Comparison of ENCODE assay signal across 8 cellular contexts in genomic region chr18:76405761-76406356, GRCh38.
DNase-seq lines count a peak whose midpoint lies in the region; ATAC-seq, FAIRE-seq and TF ChIP-seq lines count a peak whose summit lies in the region.

No MANE protein-coding gene starts in this region.

- no peak for ATAC-seq in CD8-positive, alpha-beta T cell
- ATAC-seq in RWPE2 (ENCODE audit: low read depth) (peak; percentile 60; the same call in 2 of the 3 replicates), HG03571 (IDR thresholded peaks at IDR 0.05; ENCODE audit: unreplicated experiment) (no peak)

- no peaks in the 10 kb centered on the region for H3K36me3 ChIP-seq in CD8-positive, alpha-beta T cell (ENCODE audit: insufficient read depth, low read length)
- H3K36me3 ChIP-seq in HEK293 (ENCODE audit: control insufficient read depth in 2 of 2, insufficient read depth in 1 of 2, low read length in 2 of 2) (peaks cover 0 to 9% of the 10 kb centered on the region in 2 experiments; a peak in 1 of 3 replicates), RWPE2 (ENCODE audit: low read depth) (no peaks in the 10 kb centered on the region), bronchial epithelial cell (ENCODE audit: control insufficient read depth, insufficient read depth, low read length) (peaks cover 10% of the 10 kb centered on the region), liver (ENCODE audit: control insufficient read depth in 4 of 4, insufficient read depth in 3 of 4, low read depth in 1 of 4, low read length in 3 of 4) (no peaks in the 10 kb centered on the region)

- H3K27ac ChIP-seq in CD8-positive, alpha-beta T cell (ENCODE audit: low read depth, low read length) = no peak overlapping the region
- no peak overlapping the region for H3K27ac ChIP-seq in HEK293 (ENCODE audit: extremely low read depth, low read depth, low read length)
- H3K27ac ChIP-seq in RWPE2 (ENCODE audit: poor library complexity, severe bottlenecking) = no peak overlapping the region
- H3K27ac ChIP-seq in liver (ENCODE audit: low read depth in 1 of 2, low read length in 2 of 2) = no peak overlapping the region

- POLR2A ChIA-PET in CD8-positive, alpha-beta T cell (lab: Charles Lee) = no interaction called here
- POLR2A ChIA-PET in HEK293 (lab: Yijun Ruan, JAX) = no interaction called here

- H3K9me3 ChIP-seq in CD8-positive, alpha-beta T cell (ENCODE audit: low read length) = no peaks in the 10 kb centered on the region
- H3K9me3 ChIP-seq in HEK293 (ENCODE audit: control insufficient read depth, insufficient read depth, low read depth, low read length) (no peaks in the 10 kb centered on the region; the same call in 1 of the 2 replicates), RWPE2 (ENCODE audit: severe bottlenecking) (no peaks in the 10 kb centered on the region), liver (ENCODE audit: control insufficient read depth in 4 of 4, low read length in 3 of 4) (no peaks in the 10 kb centered on the region)

- H3K4me3 ChIP-seq in CD8-positive, alpha-beta T cell (ENCODE audit: low read depth, low read length) = no peak overlapping the region
- H3K4me3 ChIP-seq in HEK293 (ENCODE audit: low read depth, low read length) (no peak overlapping the region), RWPE2 (ENCODE audit: severe bottlenecking) (no peak overlapping the region), bronchial epithelial cell (ENCODE audit: low read depth, low read length) (no peak overlapping the region), liver (ENCODE audit: low read depth in 1 of 3, low read length in 3 of 3) (no peak overlapping the region)

- no peaks in the 10 kb centered on the region for H3K27me3 Mint-ChIP-seq in CD8-positive, alpha-beta T cell (ENCODE audit: low read depth)
- peaks cover 1% of the 10 kb centered on the region for H3K27me3 Mint-ChIP-seq in activated T-helper 2 cell treated with anti-CD3 and anti-CD28 coated beads, Interferon-gamma antibody, Interleukin-2, Interleukin-4, amounts not matched to agents 10 μg/mL and 5 μg/mL and 100 μg/mL, durations not matched to agents 14 hours and 24 hours and 36 hours (ENCODE audit: low read depth)

- H3K9ac ChIP-seq in liver (ENCODE audit: low read depth in 1 of 2, low read length in 2 of 2) = no peak overlapping the region

- no peak for FAIRE-seq in bronchial epithelial cell (lab: Jason Lieb, UNC)

- TF ChIP-seq RAD21 in liver (IDR thresholded peaks at IDR 0.05) = peak; percentile 36 to 73

- H3K36me3 Mint-ChIP-seq in CD8-positive, alpha-beta T cell = peaks cover 4% of the 10 kb centered on the region
- peaks cover 3% of the 10 kb centered on the region for H3K36me3 Mint-ChIP-seq in activated T-helper 2 cell treated with anti-CD3 and anti-CD28 coated beads, Interferon-gamma antibody, Interleukin-2, Interleukin-4, amounts not matched to agents 10 μg/mL and 5 μg/mL and 100 μg/mL, durations not matched to agents 14 hours and 24 hours and 36 hours (ENCODE audit: low read depth)

- H3K4me1 ChIP-seq in CD8-positive, alpha-beta T cell (ENCODE audit: insufficient read depth, low read length) = no peaks in the 10 kb centered on the region
- H3K4me1 ChIP-seq in HEK293 (ENCODE audit: control insufficient read depth, insufficient read depth, low read length) (no peaks in the 10 kb centered on the region), RWPE2 (ENCODE audit: insufficient read depth, poor library complexity, severe bottlenecking) (no peaks in the 10 kb centered on the region), liver (ENCODE audit: control insufficient read depth in 4 of 4, insufficient read depth in 4 of 4, low read length in 3 of 4) (no peaks in the 10 kb centered on the region)

- CTCF ChIA-PET in CD8-positive, alpha-beta T cell (lab: Charles Lee) = interaction anchor here (0.7 to 2.3 kb wide), 4 partner anchors 9 to 325 kb away, joined by 3 to 14 read pairs (median 3); no protein-coding TSS in a partner anchor
- CTCF ChIA-PET in HEK293 (lab: Yijun Ruan, JAX) = interaction anchor here (0.6 kb wide), 2 partner anchors 115 to 304 kb away, joined by 3 read pairs; no protein-coding TSS in a partner anchor

- H3K4me3 Mint-ChIP-seq in CD8-positive, alpha-beta T cell = no peak overlapping the region
- no peak overlapping the region for H3K4me3 Mint-ChIP-seq in activated T-helper 2 cell treated with anti-CD3 and anti-CD28 coated beads, Interferon-gamma antibody, Interleukin-2, Interleukin-4, amounts not matched to agents 10 μg/mL and 5 μg/mL and 100 μg/mL, durations not matched to agents 14 hours and 24 hours and 36 hours (ENCODE audit: low read depth)

- no peak overlapping the region for H3K27ac Mint-ChIP-seq in CD8-positive, alpha-beta T cell
- no peak overlapping the region for H3K27ac Mint-ChIP-seq in activated T-helper 2 cell treated with anti-CD3 and anti-CD28 coated beads, Interferon-gamma antibody, Interleukin-2, Interleukin-4, amounts not matched to agents 10 μg/mL and 5 μg/mL and 100 μg/mL, durations not matched to agents 14 hours and 24 hours and 36 hours

- intact Hi-C loops in CD8-positive, alpha-beta T cell (cut with DNase I, micrococcal nuclease) = loop anchor here in 1 of 2 experiments (1.0 kb wide), 1 partner anchor 303 kb away; no protein-coding TSS in a partner anchor
- intact Hi-C loops in activated T-helper 2 cell treated with anti-CD3 and anti-CD28 coated beads, Interferon-gamma antibody, Interleukin-2, Interleukin-4, amounts not matched to agents 10 μg/mL and 5 μg/mL and 100 μg/mL, durations not matched to agents 14 hours and 24 hours and 36 hours (cut with micrococcal nuclease) = no loop called here

- TF ChIP-seq CTCF in CD8-positive, alpha-beta T cell (IDR thresholded peaks at IDR 0.05) = peak; percentile 51
- peak; percentile 54 for TF ChIP-seq CTCF in HEK293 (tag by site-specific recombination; IDR thresholded peaks at IDR 0.05)
- peak; percentile 58 for TF ChIP-seq CTCF in RWPE2 (IDR thresholded peaks at IDR 0.05; ENCODE audit: poor library complexity, severe bottlenecking)
- TF ChIP-seq CTCF in bronchial epithelial cell (IDR thresholded peaks at IDR 0.05; ENCODE audit: insufficient read depth, low read length, severe bottlenecking) = peak; percentile 53
- peak; percentile 31 for TF ChIP-seq CTCF in liver (IDR thresholded peaks at IDR 0.05; ENCODE audit: low read depth, low read length, missing input control)

- no peaks in the 10 kb centered on the region for H3K9me3 Mint-ChIP-seq in CD8-positive, alpha-beta T cell
- H3K9me3 Mint-ChIP-seq in activated T-helper 2 cell treated with anti-CD3 and anti-CD28 coated beads, Interferon-gamma antibody, Interleukin-2, Interleukin-4, amounts not matched to agents 10 μg/mL and 5 μg/mL and 100 μg/mL, durations not matched to agents 14 hours and 24 hours and 36 hours = no peaks in the 10 kb centered on the region

- no peaks in the 10 kb centered on the region for H3K27me3 ChIP-seq in CD8-positive, alpha-beta T cell (ENCODE audit: insufficient read depth, low read length)
- no peaks in the 10 kb centered on the region for H3K27me3 ChIP-seq in RWPE2 (ENCODE audit: insufficient read depth, poor library complexity, severe bottlenecking)
- no peaks in the 10 kb centered on the region for H3K27me3 ChIP-seq in bronchial epithelial cell (ENCODE audit: control insufficient read depth, insufficient read depth, low read length)
- no peaks in the 10 kb centered on the region for H3K27me3 ChIP-seq in liver (ENCODE audit: control insufficient read depth in 4 of 4, insufficient read depth in 4 of 4, low read length in 3 of 4)

- peak in 4 of 7 experiments; percentile 28 to 79 (median 62) for DNase-seq in CD8-positive, alpha-beta T cell
- DNase-seq in RWPE2 (ENCODE audit: low spot score) (no peak), bronchial epithelial cell (ENCODE audit: low read depth) (no peak), H4 (ENCODE audit: low spot score) (no peak)
- no peak for DNase-seq in activated T-helper 2 cell treated with anti-CD3 and anti-CD28 coated beads, Interferon-gamma antibody, Interleukin-2, Interleukin-4, amounts not matched to agents 10 μg/mL and 5 μg/mL and 100 μg/mL, durations not matched to agents 14 hours and 24 hours and 36 hours (ENCODE audit: low spot score)

- 86% methylated on average over 31 of the region's 31 CpGs for WGBS in liver

- H3K4me1 Mint-ChIP-seq in CD8-positive, alpha-beta T cell (ENCODE audit: low read depth) = peaks cover 6% of the 10 kb centered on the region
- peaks cover 7% of the 10 kb centered on the region for H3K4me1 Mint-ChIP-seq in activated T-helper 2 cell treated with anti-CD3 and anti-CD28 coated beads, Interferon-gamma antibody, Interleukin-2, Interleukin-4, amounts not matched to agents 10 μg/mL and 5 μg/mL and 100 μg/mL, durations not matched to agents 14 hours and 24 hours and 36 hours (ENCODE audit: low read depth)

TF ChIP-seq in HEK293, 187 proteins besides CTCF, POLR2A, EP300 and RAD21 (continues in another document):
- TF ChIP-seq ZNF449 (tag by site-specific recombination; IDR thresholded peaks at IDR 0.05) (no peak), ZFP41 (tag by site-specific recombination; IDR thresholded peaks at IDR 0.05; ENCODE audit: borderline replicate concordance) (no peak), SP3 (tag by site-specific recombination; IDR thresholded peaks at IDR 0.05) (no peak)

TF ChIP-seq in liver, 16 proteins besides CTCF, POLR2A, EP300 and RAD21 (continues in another document):
- TF ChIP-seq NR2F2 (IDR thresholded peaks at IDR 0.05) = no peak
- TF ChIP-seq FOXA1 (IDR thresholded peaks at IDR 0.05) = no peak
- no peak for TF ChIP-seq REST (IDR thresholded peaks at IDR 0.05)
- no peak for TF ChIP-seq TAF1 (conservative IDR thresholded peaks at IDR 0.05)
- TF ChIP-seq FOXA2 (IDR thresholded peaks at IDR 0.05) = no peak

Comparison
In these comparisons a context has a peak if more than half of its experiments do, and no peak if none do; other contexts are left out.
1. DNase-seq: peak in CD8-positive, alpha-beta T cell (4 of 7); none in RWPE2 (single experiment), bronchial epithelial cell (single experiment), activated T-helper 2 cell treated with anti-CD3 and anti-CD28 coated beads, Interferon-gamma antibody, Interleukin-2, Interleukin-4, amounts not matched to agents 10 μg/mL and 5 μg/mL and 100 μg/mL, durations not matched to agents 14 hours and 24 hours and 36 hours (single experiment) and H4 (single experiment).
2. Peak in every context shown above with its lines, with median percentiles within 50 percentile points of each other: CTCF ChIP-seq.